In genomic region chr6:14906621-14907020, GRCh38 we compare ENCODE assay signal across 23 cellular contexts.
"Had no signal": no experiment of that assay in that cellular context is flagged by ENCODE, and none has a peak within 500 bp of the region (broad histone marks: within the 10 kb centered on the region; RNA-seq: fewer than 3 reads in every experiment).

No MANE protein-coding gene starts in this region.

- ATAC-seq: foreskin keratinocyte, gastroesophageal sphincter, heart left ventricle, left cardiac atrium, left lung, left ventricle myocardium superior, lower lobe of right lung, mucosa of descending colon had no signal

- H2AFZ ChIP-seq: hepatocyte had no signal

- H3K36me3 Mint-ChIP-seq: mesothelial cell of epicardium, naive B cell had no signal

- H3K4me3 Mint-ChIP-seq: dendritic cell treated with granulocyte-macrophage colony-stimulating factor and Interleukin-4, amounts not matched to agents 40 ng/mL and 50 ng/mL, for 4 days; immature natural killer cell; mesothelial cell of epicardium had no signal

- H3K27ac Mint-ChIP-seq: dendritic cell treated with granulocyte-macrophage colony-stimulating factor and Interleukin-4, amounts not matched to agents 40 ng/mL and 50 ng/mL, for 4 days; immature natural killer cell; mesothelial cell of epicardium; naive B cell had no signal

- H3K4me2 ChIP-seq: hepatocyte had no signal

- H3K36me3 ChIP-seq: colonic mucosa, esophagus muscularis mucosa, gastroesophageal sphincter, heart left ventricle, left lung, lower lobe of right lung had no signal

- H3K4me1 ChIP-seq: colonic mucosa, foreskin keratinocyte, gastroesophageal sphincter had no signal

- H3K4me3 ChIP-seq: colonic mucosa, esophagus muscularis mucosa, gastroesophageal sphincter, heart left ventricle, hepatocyte, left lung, lower lobe of right lung, mucosa of descending colon had no signal

- H3K9me3 Mint-ChIP-seq: dendritic cell treated with granulocyte-macrophage colony-stimulating factor and Interleukin-4, amounts not matched to agents 40 ng/mL and 50 ng/mL, for 4 days; immature natural killer cell had no signal

- H3K27ac ChIP-seq: colonic mucosa, esophagus muscularis mucosa, foreskin keratinocyte, gastroesophageal sphincter, heart left ventricle, hepatocyte, left lung, lower lobe of right lung had no signal

- H3K27me3 ChIP-seq: colonic mucosa, esophagus muscularis mucosa, foreskin keratinocyte, gastroesophageal sphincter, heart left ventricle, hepatocyte, left lung had no signal

- H3K27me3 Mint-ChIP-seq: naive B cell had no signal

- H3K9me3 ChIP-seq: colonic mucosa, esophagus muscularis mucosa, gastroesophageal sphincter, heart left ventricle, left lung, lower lobe of right lung, mucosa of descending colon had no signal

- H3K79me2 ChIP-seq: hepatocyte had no signal

- DNase-seq: colonic mucosa; cortex of kidney; effector CD4-positive, alpha-beta T cell; effector memory CD4-positive, alpha-beta T cell; foreskin keratinocyte; heart left ventricle; hypothalamus; immature natural killer cell; left cardiac atrium; left lung; left ventricle myocardium superior; lower lobe of right lung; mesenchymal stem cell; mucosa of descending colon; naive B cell had no signal

- FAIRE-seq: endothelial cell of umbilical vein, frontal cortex, keratinocyte had no signal
